20 cellular contexts compared by ENCODE assay signal in genomic region chr18:26327062-26327461, GRCh38.
DNase-seq lines count a peak whose midpoint lies in the region; ATAC-seq, FAIRE-seq and TF ChIP-seq lines count a peak whose summit lies in the region.
"Had no signal": no experiment of that assay in that cellular context is flagged by ENCODE, and none has a peak within 500 bp of the region (broad histone marks: within the 10 kb centered on the region; RNA-seq: fewer than 3 reads in every experiment).

No MANE protein-coding gene starts in this region.

- peaks cover 10% of the 10 kb centered on the region for H3K4me1 Mint-ChIP-seq in nephron progenitor cell
- peaks cover 2% of the 10 kb centered on the region for H3K4me1 Mint-ChIP-seq in activated CD8-positive, alpha-beta memory T cell treated with anti-CD3 and anti-CD28 coated beads, Interleukin-2, amount 10 ng/mL, durations not matched to agents 7 days and 5 days
- H3K4me1 Mint-ChIP-seq in CD8-positive, alpha-beta memory T cell = no peaks in the 10 kb centered on the region

- BruUV-seq in PC-3 (replicated peaks; lab: Mats Ljungman, UMichigan) = no TSS peak

- ATAC-seq in PC-3 (peak; percentile 73), HG02852 (IDR thresholded peaks at IDR 0.05; ENCODE audit: unreplicated experiment) (no peak)
- ATAC-seq in activated CD8-positive, alpha-beta memory T cell treated with anti-CD3 and anti-CD28 coated beads, Interleukin-2, amount 10 ng/mL, durations not matched to agents 7 days and 5 days = no peak

- peaks cover 28% of the 10 kb centered on the region for H3K36me3 Mint-ChIP-seq in nephron progenitor cell (ENCODE audit: low read depth)
- H3K36me3 Mint-ChIP-seq in activated CD8-positive, alpha-beta memory T cell treated with anti-CD3 and anti-CD28 coated beads, Interleukin-2, amount 10 ng/mL, durations not matched to agents 7 days and 5 days = peaks cover 17% of the 10 kb centered on the region
- H3K36me3 Mint-ChIP-seq in CD8-positive, alpha-beta memory T cell = peaks cover 14 to 30% (median 19%) of the 10 kb centered on the region in 3 donors

- H3K79me2 ChIP-seq in GM23248 (ENCODE audit: insufficient read depth) (no peaks in the 10 kb centered on the region), PC-3 (ENCODE audit: low read length) (no peaks in the 10 kb centered on the region)

- CTCF ChIA-PET in PC-3 (lab: Charles Lee) = no interaction called here
- CTCF ChIA-PET in activated CD8-positive, alpha-beta memory T cell treated with anti-CD3 and anti-CD28 coated beads, Interleukin-2, amount 10 ng/mL, durations not matched to agents 7 days and 5 days (lab: Charles Lee) = no interaction called here
- CTCF ChIA-PET in CD8-positive, alpha-beta memory T cell (lab: Charles Lee) = no interaction called here

- H3K4me3 Mint-ChIP-seq in nephron progenitor cell = no peak overlapping the region
- no peak overlapping the region for H3K4me3 Mint-ChIP-seq in activated CD8-positive, alpha-beta memory T cell treated with anti-CD3 and anti-CD28 coated beads, Interleukin-2, amount 10 ng/mL, durations not matched to agents 7 days and 5 days
- no peak overlapping the region for H3K4me3 Mint-ChIP-seq in CD8-positive, alpha-beta memory T cell
- H3K4me3 Mint-ChIP-seq: CD4-positive, CD25-positive, alpha-beta regulatory T cell had no signal

- peak overlapping the region; percentile 57 for H3K27ac Mint-ChIP-seq in nephron progenitor cell
- H3K27ac Mint-ChIP-seq in activated CD8-positive, alpha-beta memory T cell treated with anti-CD3 and anti-CD28 coated beads, Interleukin-2, amount 10 ng/mL, durations not matched to agents 7 days and 5 days = no peak overlapping the region
- H3K27ac Mint-ChIP-seq in CD8-positive, alpha-beta memory T cell = no peak overlapping the region
- H3K27ac Mint-ChIP-seq: CD4-positive, CD25-positive, alpha-beta regulatory T cell had no signal

- H3K4me1 ChIP-seq in GM23248 (ENCODE audit: insufficient read depth) (no peaks in the 10 kb centered on the region; the same call in 1 of the 2 replicates), PC-3 (ENCODE audit: insufficient read depth, low read length) (peaks cover 28% of the 10 kb centered on the region)
- no peaks in the 10 kb centered on the region for H3K4me1 ChIP-seq in CD8-positive, alpha-beta memory T cell (ENCODE audit: insufficient read depth, low read length)

- DNase-seq in GM23248 = peak; percentile 17
- DNase-seq in PC-3 = peak; percentile 40
- peak; percentile 40 for DNase-seq in bronchial epithelial cell (ENCODE audit: low read depth)
- no peak for DNase-seq in nephron progenitor cell
- no peak for DNase-seq in activated CD8-positive, alpha-beta memory T cell treated with anti-CD3 and anti-CD28 coated beads, Interleukin-2, amount 10 ng/mL, durations not matched to agents 7 days and 5 days
- no peak for DNase-seq in NCI-H524 (lab: John Stamatoyannopoulos, UW)
- no peak for DNase-seq in CD8-positive, alpha-beta memory T cell
- DNase-seq: ACHN; Calu3; CD4-positive, CD25-positive, alpha-beta regulatory T cell; GF-D8; IMR-90; Kasumi-1; NCI-H146; NCI-H345; NCI-H69; NK-92 treated with Interleukin-12 subunit alpha and Interleukin-12 subunit beta, amount 100 ng/mL, for 24 hours; SHP77 treated with DMSO at 0.1 percent for 48 hours had no signal

- TF ChIP-seq CTCF in PC-3 (conservative IDR thresholded peaks at IDR 0.05; ENCODE audit: low read depth, low read length) = no peak
- TF ChIP-seq CTCF in bronchial epithelial cell (IDR thresholded peaks at IDR 0.05; ENCODE audit: insufficient read depth, low read length, severe bottlenecking) = no peak
- no peak for TF ChIP-seq CTCF in nephron progenitor cell (IDR thresholded peaks at IDR 0.05)

- no peak overlapping the region for H3K9ac ChIP-seq in GM23248
- H3K9ac ChIP-seq in PC-3 (ENCODE audit: low read length) = no peak overlapping the region

- H3K27me3 ChIP-seq in GM23248 (replicated peaks; ENCODE audit: insufficient read depth) (no peaks in the 10 kb centered on the region), PC-3 (ENCODE audit: low read length) (no peaks in the 10 kb centered on the region), bronchial epithelial cell (ENCODE audit: control insufficient read depth, insufficient read depth, low read length) (no peaks in the 10 kb centered on the region)
- H3K27me3 ChIP-seq in CD8-positive, alpha-beta memory T cell (ENCODE audit: insufficient read depth, low read length, poor library complexity, severe bottlenecking) = no peaks in the 10 kb centered on the region

- H2AFZ ChIP-seq in GM23248 (no peak overlapping the region), PC-3 (ENCODE audit: low read length) (no peak overlapping the region)

- FAIRE-seq in bronchial epithelial cell (lab: Jason Lieb, UNC) = no peak
- FAIRE-seq: H54 had no signal

- no peaks in the 10 kb centered on the region for H3K27me3 Mint-ChIP-seq in nephron progenitor cell (ENCODE audit: low read depth, poor library complexity)
- no peaks in the 10 kb centered on the region for H3K27me3 Mint-ChIP-seq in activated CD8-positive, alpha-beta memory T cell treated with anti-CD3 and anti-CD28 coated beads, Interleukin-2, amount 10 ng/mL, durations not matched to agents 7 days and 5 days
- no peaks in the 10 kb centered on the region for H3K27me3 Mint-ChIP-seq in CD8-positive, alpha-beta memory T cell
- H3K27me3 Mint-ChIP-seq: CD4-positive, CD25-positive, alpha-beta regulatory T cell had no signal

- no peaks in the 10 kb centered on the region for H3K9me2 ChIP-seq in GM23248 (ENCODE audit: insufficient read depth)
- H3K9me2 ChIP-seq in PC-3 (replicated peaks; ENCODE audit: low read length) = no peaks in the 10 kb centered on the region

- peaks cover 9% of the 10 kb centered on the region for H3K9me3 Mint-ChIP-seq in nephron progenitor cell
- no peaks in the 10 kb centered on the region for H3K9me3 Mint-ChIP-seq in activated CD8-positive, alpha-beta memory T cell treated with anti-CD3 and anti-CD28 coated beads, Interleukin-2, amount 10 ng/mL, durations not matched to agents 7 days and 5 days (ENCODE audit: low read depth)
- no peaks in the 10 kb centered on the region for H3K9me3 Mint-ChIP-seq in CD8-positive, alpha-beta memory T cell
- H3K9me3 Mint-ChIP-seq: CD4-positive, CD25-positive, alpha-beta regulatory T cell had no signal

- H3K27ac ChIP-seq in GM23248 (no peak overlapping the region), PC-3 (ENCODE audit: low read length) (no peak overlapping the region)
- H3K27ac ChIP-seq in CD8-positive, alpha-beta memory T cell (ENCODE audit: low read depth, low read length) = no peak overlapping the region

- H3K9me3 ChIP-seq in GM23248 (ENCODE audit: low read depth) = no peaks in the 10 kb centered on the region
- H3K9me3 ChIP-seq in PC-3 (ENCODE audit: low read length) = no peaks in the 10 kb centered on the region
- H3K9me3 ChIP-seq in CD8-positive, alpha-beta memory T cell (ENCODE audit: low read length) = no peaks in the 10 kb centered on the region

- 45 to 47% methylated on average over 3 of the region's 3 CpGs for WGBS in GM23248 (ENCODE audit: low coverage in 1 of 2, low lambda C conversion rate in 2 of 2, missing lambda C conversion rate in 2 of 2), 2 experiments

- H3K4me3 ChIP-seq in GM23248 (no peak overlapping the region), PC-3 (ENCODE audit: low read length) (no peak overlapping the region), bronchial epithelial cell (ENCODE audit: low read depth, low read length) (no peak overlapping the region)
- no peak overlapping the region for H3K4me3 ChIP-seq in CD8-positive, alpha-beta memory T cell (ENCODE audit: low read length)

- H3K4me2 ChIP-seq in GM23248 (ENCODE audit: unreplicated experiment) (no peak overlapping the region), PC-3 (ENCODE audit: low read length) (peak overlapping the region; percentile 3; the same call in 1 of the 2 replicates)

- intact Hi-C loops in PC-3 (cut with micrococcal nuclease) = no loop called here

- H3K36me3 ChIP-seq in GM23248 (ENCODE audit: low read depth) (no peaks in the 10 kb centered on the region), PC-3 (ENCODE audit: low read depth, low read length) (no peaks in the 10 kb centered on the region), bronchial epithelial cell (ENCODE audit: control insufficient read depth, insufficient read depth, low read length) (no peaks in the 10 kb centered on the region)
- H3K36me3 ChIP-seq in CD8-positive, alpha-beta memory T cell (ENCODE audit: insufficient read depth, low read length) = no peaks in the 10 kb centered on the region

- in situ Hi-C loops in GM23248 (cut with MboI) = no loop called here

- POLR2A ChIA-PET in PC-3 (lab: Charles Lee; ENCODE audit: unreplicated experiment) = no interaction called here
- POLR2A ChIA-PET in CD8-positive, alpha-beta memory T cell (lab: Charles Lee) = interaction anchor here (0.7 kb wide), 1 partner anchor 186 kb away, joined by 3 read pairs; no protein-coding TSS in a partner anchor

- peaks cover 13% of the 10 kb centered on the region; the same call in 1 of the 2 replicates for H3F3A ChIP-seq in GM23248 (ENCODE audit: insufficient read depth)
- peaks cover 3% of the 10 kb centered on the region for H3F3A ChIP-seq in PC-3 (ENCODE audit: low read length, unreplicated experiment)

- H4K20me1 ChIP-seq in GM23248 (ENCODE audit: insufficient read depth) (no peaks in the 10 kb centered on the region), PC-3 (ENCODE audit: low read length) (no peaks in the 10 kb centered on the region)

Comparison
In these comparisons a context has a peak if more than half of its experiments do, and no peak if none do; other contexts are left out.
1. DNase-seq: peak in GM23248 (single experiment), PC-3 (single experiment) and bronchial epithelial cell (single experiment); none in nephron progenitor cell (single experiment), activated CD8-positive, alpha-beta memory T cell treated with anti-CD3 and anti-CD28 coated beads, Interleukin-2, amount 10 ng/mL, durations not matched to agents 7 days and 5 days (single experiment), NCI-H524 (0 of 2) and CD8-positive, alpha-beta memory T cell (0 of 5).